In the genomic region with DNA sequence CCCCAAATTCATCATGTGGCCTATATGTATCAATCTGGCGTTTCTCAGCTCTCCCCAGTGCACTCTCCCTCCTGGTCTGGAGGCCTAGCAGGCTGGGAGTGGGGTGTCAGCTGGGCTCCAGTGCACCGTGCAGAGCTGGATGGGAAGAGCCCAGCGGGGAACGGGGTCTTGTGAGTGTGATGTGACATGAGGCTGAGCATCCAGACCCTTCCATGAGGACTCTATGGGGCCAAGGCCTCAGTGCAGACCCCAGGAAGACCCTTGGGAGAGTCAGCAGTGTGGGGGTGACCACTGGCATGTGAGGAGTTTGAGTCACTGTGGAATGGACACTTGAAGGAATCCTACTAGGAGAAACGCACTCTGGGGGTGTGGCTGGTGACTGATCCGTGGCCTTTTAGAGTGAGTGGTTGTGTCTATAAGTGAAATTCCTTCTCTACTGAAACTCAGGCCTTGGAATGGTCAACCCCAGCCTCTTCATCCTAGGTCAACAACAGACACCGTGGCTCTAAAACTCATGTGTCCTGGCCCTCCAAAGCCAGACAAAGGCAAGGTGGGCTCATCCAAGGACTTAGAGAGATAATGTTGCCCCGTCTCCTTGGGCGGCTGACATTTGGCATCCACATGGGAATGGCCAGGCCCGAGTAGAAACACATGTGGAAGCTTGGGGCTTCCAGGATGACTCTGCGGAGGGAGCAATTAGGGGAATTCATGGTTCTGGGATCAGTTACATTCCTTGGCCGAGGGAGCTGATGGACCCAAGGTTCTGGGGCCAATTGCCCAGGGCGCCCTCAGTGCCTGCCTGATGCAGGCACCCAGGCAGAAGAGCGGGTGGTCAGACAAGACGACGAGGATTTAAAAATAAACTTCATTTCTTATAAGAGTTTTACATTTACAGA, we compare ENCODE assay signal across 20 cellular contexts.
DNase-seq lines count a peak whose midpoint lies in the region; ATAC-seq and TF ChIP-seq lines count a peak whose summit lies in the region.
"Had no signal": no experiment of that assay in that cellular context is flagged by ENCODE, and none has a peak within 500 bp of the region (broad histone marks: within the 10 kb centered on the region; RNA-seq: fewer than 3 reads in every experiment).

No MANE protein-coding gene starts in this region.

- no peaks in the 10 kb centered on the region for H3K79me2 ChIP-seq in mesendoderm (ENCODE audit: control insufficient read depth, insufficient read depth, low read length)

- no peaks in the 10 kb centered on the region for H3K36me3 ChIP-seq in mesendoderm (ENCODE audit: control insufficient read depth, insufficient read depth, low read length)
- H3K36me3 ChIP-seq: MG63, SJCRH30 had no signal

- H3K4me2 ChIP-seq in mesendoderm (ENCODE audit: low read length), result no peak overlapping the region
- H3K4me2 ChIP-seq: GM23338 had no signal

- H3K4me3 ChIP-seq in AG10803 (ENCODE audit: low read length), result no peak overlapping the region
- H3K4me3 ChIP-seq in mesendoderm (ENCODE audit: low read length), result no peak overlapping the region
- H3K4me3 ChIP-seq: GM23338, MG63, SJCRH30 had no signal

- no peak overlapping the region for H3K9ac ChIP-seq in mesendoderm (ENCODE audit: low read length)

- no peak overlapping the region for H3K4ac ChIP-seq in mesendoderm (ENCODE audit: low read depth, low read length)

- no peaks in the 10 kb centered on the region for H3K9me3 Mint-ChIP-seq in HFFc6
- H3K9me3 Mint-ChIP-seq in osteocyte (ENCODE audit: unreplicated experiment), result no peaks in the 10 kb centered on the region
- H3K9me3 Mint-ChIP-seq: CD4-positive, alpha-beta T cell; GM23338 had no signal

- H3K36me3 Mint-ChIP-seq in HFFc6 (ENCODE audit: low read depth) (no peaks in the 10 kb centered on the region), osteocyte (ENCODE audit: unreplicated experiment) (no peaks in the 10 kb centered on the region)

- no peak overlapping the region for H2BK15ac ChIP-seq in mesendoderm (replicated peaks; ENCODE audit: low read depth)

- no peak overlapping the region for H3K27ac ChIP-seq in mesendoderm (ENCODE audit: low read depth, low read length)
- H3K27ac ChIP-seq: SJCRH30 had no signal

- H3K4me1 ChIP-seq in mesendoderm (ENCODE audit: control insufficient read depth, low read depth, low read length), result no peaks in the 10 kb centered on the region
- H3K4me1 ChIP-seq: SJCRH30 had no signal

- H3K18ac ChIP-seq in mesendoderm (ENCODE audit: low read length), result no peak overlapping the region

- no peak overlapping the region; the same call in 1 of the 2 replicates for H3K27ac Mint-ChIP-seq in HFFc6
- no peak overlapping the region for H3K27ac Mint-ChIP-seq in osteocyte (ENCODE audit: unreplicated experiment)
- H3K27ac Mint-ChIP-seq: B cell; CD4-positive, alpha-beta T cell; GM23338 had no signal

- no peak overlapping the region for H4K5ac ChIP-seq in mesendoderm (ENCODE audit: low read length)

- DNase-seq in AG10803 (ENCODE audit: low read depth) (peak; percentile 81), HFFc6 (no peak), islet precursor cell (peak; percentile 45), osteocyte (ENCODE audit: extremely low spot score, unreplicated experiment) (peak; percentile 78), mesendoderm (no peak)
- DNase-seq: CD4-positive, alpha-beta T cell; IMR-90; Karpas-422; MG63; NCI-H1092; NCI-H146; NCI-H2081; NCI-H510A; NCI-H774; PC-3; SJCRH30 had no signal

- no peak overlapping the region for H2AK5ac ChIP-seq in mesendoderm (ENCODE audit: low read length)

- no peak for ATAC-seq in HG03025 (IDR thresholded peaks at IDR 0.05; ENCODE audit: low FRiP score, unreplicated experiment)
- ATAC-seq in HG03095 (IDR thresholded peaks at IDR 0.05; ENCODE audit: unreplicated experiment), result no peak
- ATAC-seq: GM23338, PC-3 had no signal

- H4K8ac ChIP-seq in mesendoderm (ENCODE audit: low read depth, low read length), result no peak overlapping the region

- no CpG with 5 or more reads among the region's 16 CpGs for WGBS in mesendoderm (ENCODE audit: extremely low coverage, insufficient coverage, low lambda C conversion rate)

- no peaks in the 10 kb centered on the region for H3K27me3 ChIP-seq in mesendoderm (ENCODE audit: insufficient read depth, low read length, poor library complexity)
- H3K27me3 ChIP-seq: MG63 had no signal

- no peak overlapping the region for H2BK5ac ChIP-seq in mesendoderm (ENCODE audit: low read length)

- H2BK120ac ChIP-seq in mesendoderm (ENCODE audit: low read depth, low read length), result no peak overlapping the region

- H3K56ac ChIP-seq in mesendoderm (ENCODE audit: low read length), result no peak overlapping the region

- TF ChIP-seq CTCF in AG10803 (conservative IDR thresholded peaks at IDR 0.05; ENCODE audit: low read length), result no peak
- no peak for TF ChIP-seq CTCF in HFFc6 (IDR thresholded peaks at IDR 0.05)
- TF ChIP-seq CTCF in osteocyte (IDR thresholded peaks at IDR 0.05), result no peak

- no peak overlapping the region for H3K23ac ChIP-seq in mesendoderm (ENCODE audit: low read length)

- H3K4me3 Mint-ChIP-seq in HFFc6, result 0 out of 2 replicates have a peak overlapping the region, but pooled peaks have one; percentile 18
- no peak overlapping the region for H3K4me3 Mint-ChIP-seq in osteocyte (ENCODE audit: unreplicated experiment)
- H3K4me3 Mint-ChIP-seq: B cell; CD4-positive, alpha-beta T cell; GM23338 had no signal

- no peaks in the 10 kb centered on the region for H3K79me1 ChIP-seq in mesendoderm (ENCODE audit: low read length)

- H3K27me3 Mint-ChIP-seq in HFFc6 (ENCODE audit: insufficient read depth) (peaks cover 27% of the 10 kb centered on the region), osteocyte (ENCODE audit: unreplicated experiment) (peaks cover 5% of the 10 kb centered on the region)

- H3K4me1 Mint-ChIP-seq in HFFc6 (ENCODE audit: low read depth) (peaks cover 17% of the 10 kb centered on the region), osteocyte (ENCODE audit: unreplicated experiment) (no peaks in the 10 kb centered on the region)
- H3K4me1 Mint-ChIP-seq: B cell had no signal

Comparison
In these comparisons a context has a peak if more than half of its experiments do, and no peak if none do; other contexts are left out.
1. DNase-seq: peak in AG10803 (single experiment), islet precursor cell (single experiment) and osteocyte (single experiment); none in HFFc6 (single experiment) and mesendoderm (single experiment).